Comparison of ENCODE assay signal across 21 cellular contexts in the genomic region with DNA sequence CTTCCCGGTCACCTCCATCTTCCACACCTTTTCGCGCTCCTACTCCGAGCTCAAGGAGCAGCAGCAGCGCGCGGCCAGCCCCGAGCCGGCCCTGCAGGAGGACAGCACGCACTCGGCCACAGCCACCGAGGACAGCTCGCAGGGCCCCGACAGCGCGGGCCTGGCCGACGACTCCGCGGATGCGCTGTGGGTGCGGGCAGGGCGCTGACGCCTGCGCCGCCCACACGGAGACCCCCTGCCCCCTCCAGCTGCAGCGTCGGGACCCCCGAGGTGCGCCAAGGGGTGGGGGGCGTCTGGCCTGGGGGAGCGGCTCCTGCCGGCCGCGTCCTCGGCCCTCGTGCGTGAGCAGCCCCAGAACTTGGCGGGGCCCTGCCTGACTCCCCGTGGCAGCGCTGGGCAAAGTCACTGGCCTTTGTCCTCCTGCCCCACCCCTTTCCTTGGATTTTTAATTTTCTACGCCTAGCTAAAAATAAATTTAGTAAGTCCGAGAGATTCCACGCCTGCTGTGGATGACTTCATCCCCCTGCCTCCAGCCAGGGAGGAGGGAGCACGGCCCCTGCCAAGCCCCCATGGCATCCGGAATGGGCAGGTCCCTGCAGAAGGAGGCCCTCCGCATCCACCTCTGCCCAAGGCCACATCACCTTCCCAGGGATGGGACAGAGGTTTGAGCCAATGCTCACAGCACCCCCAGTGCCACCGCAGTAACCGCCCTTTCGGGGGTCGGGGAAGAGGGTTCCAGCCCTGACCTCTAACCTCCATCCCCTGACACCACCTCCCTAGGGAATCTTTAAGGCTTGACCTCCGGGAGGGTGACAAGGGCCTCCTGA. TPM values are rescaled to one million over a fixed set of nuclear protein-coding genes. Genes with fewer than 3 reads are reported as not detected.
DNase-seq lines count a peak whose midpoint lies in the region; ATAC-seq, FAIRE-seq and TF ChIP-seq lines count a peak whose summit lies in the region.
"Had no signal": no experiment of that assay in that cellular context is flagged by ENCODE, and none has a peak within 500 bp of the region (broad histone marks: within the 10 kb centered on the region; RNA-seq: fewer than 3 reads in every experiment).

No MANE protein-coding gene starts in this region.

- H2BK120ac ChIP-seq in trophoblast cell (ENCODE audit: insufficient read depth, low read length, poor library complexity) = no peak overlapping the region

- H4K91ac ChIP-seq in trophoblast cell (ENCODE audit: low read depth, low read length) = no peak overlapping the region

- H3K14ac ChIP-seq in trophoblast cell (ENCODE audit: low read length) = no peak overlapping the region

- no peak overlapping the region for H3K27ac Mint-ChIP-seq in CD14-positive monocyte
- no peak overlapping the region for H3K27ac Mint-ChIP-seq in WTC11
- H3K27ac Mint-ChIP-seq in naive thymus-derived CD8-positive, alpha-beta T cell = no peak overlapping the region
- H3K27ac Mint-ChIP-seq: HFFc6 had no signal

- H3K4me3 ChIP-seq in kidney (ENCODE audit: low read length in 2 of 2) = no peak overlapping the region
- H3K4me3 ChIP-seq in trophoblast cell (ENCODE audit: low read depth, low read length) = peak overlapping the region; percentile 29
- H3K4me3 ChIP-seq in prostate gland = no peak overlapping the region
- H3K4me3 ChIP-seq: esophagus squamous epithelium, gastroesophageal sphincter had no signal

- H2AK5ac ChIP-seq in trophoblast cell (ENCODE audit: low read length) = no peak overlapping the region

- H3K4me1 ChIP-seq in kidney (ENCODE audit: control insufficient read depth in 1 of 2, insufficient read depth in 1 of 2, low read depth in 1 of 2, low read length in 2 of 2) (no peaks in the 10 kb centered on the region), trophoblast cell (ENCODE audit: control insufficient read depth in 1 of 2, insufficient read depth in 2 of 2, low read length in 2 of 2) (no peaks in the 10 kb centered on the region), prostate gland (replicated peaks) (no peaks in the 10 kb centered on the region)
- H3K4me1 ChIP-seq: gastroesophageal sphincter had no signal

- H3K4me2 ChIP-seq in trophoblast cell (ENCODE audit: low read length) = no peak overlapping the region
- H3K4me2 ChIP-seq: KMS-11 had no signal

- no peak for FAIRE-seq in kidney (lab: Jason Lieb, UNC)
- FAIRE-seq: urothelium cell line had no signal

- H3K4me3 Mint-ChIP-seq in CD14-positive monocyte (no peak overlapping the region), WTC11 (no peak overlapping the region)
- H3K4me3 Mint-ChIP-seq in naive thymus-derived CD8-positive, alpha-beta T cell = peak overlapping the region in 1 of 10 donors; percentile 2
- H3K4me3 Mint-ChIP-seq: HFFc6 had no signal

- no peak overlapping the region for H2BK5ac ChIP-seq in trophoblast cell (ENCODE audit: low read depth, low read length, poor library complexity)

- no peak overlapping the region for H3K23ac ChIP-seq in trophoblast cell (ENCODE audit: low read length)

- H3K79me2 ChIP-seq in trophoblast cell (ENCODE audit: control insufficient read depth, insufficient read depth, low read length, poor library complexity) = no peaks in the 10 kb centered on the region

- H3K4ac ChIP-seq in trophoblast cell (ENCODE audit: low read depth, low read length) = no peak overlapping the region

- H3K36me3 Mint-ChIP-seq in CD14-positive monocyte = peaks cover 24 to 29% of the 10 kb centered on the region in 2 donors
- H3K36me3 Mint-ChIP-seq in WTC11 = peaks cover 47% of the 10 kb centered on the region
- H3K36me3 Mint-ChIP-seq in naive thymus-derived CD8-positive, alpha-beta T cell = peaks cover 10 to 27% (median 12%) of the 10 kb centered on the region in 3 donors

- no peak overlapping the region for H3K18ac ChIP-seq in trophoblast cell (ENCODE audit: low read length)

- no peak for TF ChIP-seq CTCF in CD14-positive monocyte (IDR thresholded peaks at IDR 0.05)
- no peak for TF ChIP-seq CTCF in WTC11 (IDR thresholded peaks at IDR 0.05)
- TF ChIP-seq CTCF in kidney (IDR thresholded peaks at IDR 0.05; ENCODE audit: borderline replicate concordance, extremely low read depth, insufficient read depth) = no peak
- no peak for TF ChIP-seq CTCF in prostate gland (IDR thresholded peaks at IDR 0.05)

- peaks cover 70 to 97% (median 82%) of the 10 kb centered on the region in 7 donors for H3K9me3 Mint-ChIP-seq in CD14-positive monocyte
- H3K9me3 Mint-ChIP-seq in WTC11 = peaks cover 43% of the 10 kb centered on the region
- H3K9me3 Mint-ChIP-seq in naive thymus-derived CD8-positive, alpha-beta T cell = peaks cover 3 to 33% (median 27%) of the 10 kb centered on the region in 9 donors

- no peak for ATAC-seq in WTC11
- no peak for ATAC-seq in naive thymus-derived CD8-positive, alpha-beta T cell
- ATAC-seq: gastroesophageal sphincter had no signal

- H3K9ac ChIP-seq in kidney (ENCODE audit: low read length in 2 of 2) (no peak overlapping the region), trophoblast cell (ENCODE audit: low read length) (no peak overlapping the region)
- H3K9ac ChIP-seq: KMS-11 had no signal

- POLR2A ChIA-PET in WTC11 (lab: Charles Lee) = no interaction called here
- POLR2A ChIA-PET in naive thymus-derived CD8-positive, alpha-beta T cell (lab: Charles Lee) = no interaction called here

- no peak overlapping the region for H2AFZ ChIP-seq in trophoblast cell (ENCODE audit: insufficient read depth, low read length, poor library complexity)

- intact Hi-C loops in CD14-positive monocyte (cut with micrococcal nuclease) = loop anchor here in 1 of 2 donors (10.0 kb wide), 1 partner anchor 45 kb away; no protein-coding TSS in a partner anchor
- intact Hi-C loops in kidney (cut with DNase I) = no loop called here
- intact Hi-C loops in prostate gland (cut with DNase I) = no loop called here

- no peak overlapping the region for H4K12ac ChIP-seq in trophoblast cell (ENCODE audit: low read depth, low read length)

- no peak overlapping the region for H2BK12ac ChIP-seq in trophoblast cell (ENCODE audit: low read length)

- H3K4me1 Mint-ChIP-seq in CD14-positive monocyte = no peaks in the 10 kb centered on the region
- H3K4me1 Mint-ChIP-seq in WTC11 = no peaks in the 10 kb centered on the region
- H3K4me1 Mint-ChIP-seq in naive thymus-derived CD8-positive, alpha-beta T cell = peaks cover 0 to 5% (median 2%) of the 10 kb centered on the region in 4 donors

- H3K9me3 ChIP-seq in kidney (ENCODE audit: control insufficient read depth in 1 of 2, low read length in 2 of 2) (peaks cover 7 to 11% of the 10 kb centered on the region in 2 donors), trophoblast cell (ENCODE audit: insufficient read depth, low read depth, low read length) (peaks cover 57% of the 10 kb centered on the region), prostate gland (no peaks in the 10 kb centered on the region)

- DNase-seq in CD14-positive monocyte (ENCODE audit: low spot score) (peak; percentile 38), WTC11 (ENCODE audit: low spot score) (no peak), kidney (peak; percentile 63), trophoblast cell (no peak), MV-4-11 (lab: John Stamatoyannopoulos, UW) (no peak), NCI-H748 treated with DMSO at 0.1 percent for 48 hours (lab: John Stamatoyannopoulos, UW) (no peak), prostate gland (ENCODE audit: low spot score) (no peak)
- no peak for DNase-seq in naive thymus-derived CD8-positive, alpha-beta T cell
- DNase-seq: activated effector memory CD4-positive, alpha-beta T cell treated with Interleukin-2 at 50 U/mL for 16 hours; effector CD8-positive, alpha-beta T cell; esophagus squamous epithelium; HFFc6; NCI-H1694 treated with DMSO at 0.1 percent for 48 hours; NCI-H2227 treated with DMSO at 0.1 percent for 48 hours; NCI-H82; SIG-M5; stimulated activated CD4-positive, alpha-beta T cell treated with anti-CD3 and anti-CD28 coated beads, Interleukin-4, amount 100 ng/mL, for 4 hours had no signal

- H3K27me3 ChIP-seq in trophoblast cell (ENCODE audit: insufficient read depth, low read length) (no peaks in the 10 kb centered on the region), prostate gland (replicated peaks; ENCODE audit: insufficient read depth) (no peaks in the 10 kb centered on the region)
- H3K27me3 ChIP-seq: esophagus squamous epithelium had no signal

- H3K27ac ChIP-seq in kidney (ENCODE audit: low read depth in 2 of 2, low read length in 2 of 2) = no peak overlapping the region
- H3K27ac ChIP-seq in trophoblast cell (ENCODE audit: low read depth, low read length) = no peak overlapping the region
- no peak overlapping the region for H3K27ac ChIP-seq in prostate gland
- H3K27ac ChIP-seq: C4-2B, esophagus squamous epithelium, gastroesophageal sphincter, KMS-11 had no signal

- no peak for TF ChIP-seq POLR2A in prostate gland (IDR thresholded peaks at IDR 0.05)

- CTCF ChIA-PET in WTC11 (lab: Charles Lee) = interaction anchor here (0.6 kb wide), 1 partner anchor 96 kb away, joined by 4 read pairs; no protein-coding TSS in a partner anchor

- peaks cover 0 to 5% (median 5%) of the 10 kb centered on the region in 3 donors for H3K27me3 Mint-ChIP-seq in CD14-positive monocyte (ENCODE audit: low read depth in 3 of 3)
- H3K27me3 Mint-ChIP-seq in WTC11 (ENCODE audit: low read depth) = peaks cover 41% of the 10 kb centered on the region
- H3K27me3 Mint-ChIP-seq in naive thymus-derived CD8-positive, alpha-beta T cell = peaks cover 0 to 6% (median 1%) of the 10 kb centered on the region in 5 donors

- no peaks in the 10 kb centered on the region for H3K36me3 ChIP-seq in kidney (ENCODE audit: control insufficient read depth in 1 of 2, insufficient read depth in 2 of 2, low read length in 2 of 2)
- peaks cover 14 to 19% of the 10 kb centered on the region in 2 experiments for H3K36me3 ChIP-seq in trophoblast cell (ENCODE audit: control insufficient read depth in 1 of 2, insufficient read depth in 2 of 2, low read length in 2 of 2)
- H3K36me3 ChIP-seq in prostate gland = no peaks in the 10 kb centered on the region

- no peak overlapping the region for H4K8ac ChIP-seq in trophoblast cell (ENCODE audit: low read depth, low read length)

- WGBS in trophoblast cell (ENCODE audit: extremely low coverage, insufficient coverage, insufficient read length) = no CpG with 5 or more reads among the region's 53 CpGs
- 85% methylated on average over 53 of the region's 53 CpGs for WGBS in prostate gland

- no peaks in the 10 kb centered on the region for H3K79me1 ChIP-seq in trophoblast cell (ENCODE audit: low read length)

RNA-seq across cellular contexts. Expression of a gene that starts 51.6 kb away (rescaled TPM):
- polyA plus RNA-seq in CD14-positive monocyte (10 to 100 TPM; 26.8 to 33.8 TPM), kidney (ENCODE audit: insufficient read depth, low read depth, low replicate concordance) (41.9 TPM)
- total RNA-seq in WTC11 (2021) (15.1 to 20.9 TPM (median 18.6 TPM) in 3 replicates), kidney (45.5 TPM), prostate gland (10 to 100 TPM; 37.6 to 74.1 TPM)
- polyA plus RNA-seq in trophoblast cell (2013) = 11.7 and 12.7 TPM in 2 replicates
- 10 to 100 TPM; 31.8 to 38.7 TPM for total RNA-seq in naive thymus-derived CD8-positive, alpha-beta T cell
- polyA plus RNA-seq in naive thymus-derived CD8-positive, alpha-beta T cell = 10 to 100 TPM; 14.1 to 22.0 (median 19.4) TPM

Comparison
In these comparisons a context has a peak if more than half of its experiments do, and no peak if none do; other contexts are left out.
1. DNase-seq: peak in CD14-positive monocyte (single experiment) and kidney (single experiment); none in WTC11 (single experiment), trophoblast cell (0 of 2), MV-4-11 (single experiment), NCI-H748 treated with DMSO at 0.1 percent for 48 hours (single experiment), naive thymus-derived CD8-positive, alpha-beta T cell (0 of 10) and prostate gland (single experiment).